2 cellular contexts compared by ENCODE assay signal in the genomic region with DNA sequence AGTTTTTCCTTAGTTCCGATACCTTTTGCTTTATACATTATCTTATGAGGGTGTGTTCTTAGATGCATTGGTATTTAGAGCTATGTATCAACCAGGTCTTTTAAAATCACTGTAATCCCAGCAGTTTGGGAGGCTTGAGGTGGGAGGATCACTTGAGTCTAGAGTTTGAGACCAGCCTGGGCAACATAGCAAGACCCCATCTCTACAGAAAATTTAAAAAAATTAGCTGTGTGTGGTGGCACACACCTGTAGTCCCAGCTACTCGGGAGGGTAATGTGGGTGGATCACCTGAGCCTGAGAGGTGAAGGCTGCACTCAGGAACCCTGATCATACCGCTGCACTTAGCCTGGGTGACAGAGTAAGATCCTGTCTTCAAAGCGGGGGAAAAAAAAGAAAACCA.
TF ChIP-seq lines count a peak whose summit lies in the region.

No MANE protein-coding gene starts in this region.

TF ChIP-seq in HepG2, 621 proteins besides CTCF, POLR2A, EP300 and RAD21:
- TF ChIP-seq, protein P1, sequence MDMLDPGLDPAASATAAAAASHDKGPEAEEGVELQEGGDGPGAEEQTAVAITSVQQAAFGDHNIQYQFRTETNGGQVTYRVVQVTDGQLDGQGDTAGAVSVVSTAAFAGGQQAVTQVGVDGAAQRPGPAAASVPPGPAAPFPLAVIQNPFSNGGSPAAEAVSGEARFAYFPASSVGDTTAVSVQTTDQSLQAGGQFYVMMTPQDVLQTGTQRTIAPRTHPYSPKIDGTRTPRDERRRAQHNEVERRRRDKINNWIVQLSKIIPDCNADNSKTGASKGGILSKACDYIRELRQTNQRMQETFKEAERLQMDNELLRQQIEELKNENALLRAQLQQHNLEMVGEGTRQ (IDR thresholded peaks at IDR 0.05; ENCODE audit: low read depth, low read length): no peak
- TF ChIP-seq, protein P1 (CRISPR knock-in tag; IDR thresholded peaks at IDR 0.05; ENCODE audit: borderline replicate concordance): no peak
- TF ChIP-seq KLF9 (CRISPR knock-in tag; IDR thresholded peaks at IDR 0.05; ENCODE audit: low read depth) (no peak), ZNF292 (CRISPR knock-in tag; IDR thresholded peaks at IDR 0.05; ENCODE audit: borderline replicate concordance, low read depth) (no peak), KDM6A (CRISPR knock-in tag; IDR thresholded peaks at IDR 0.05; ENCODE audit: low read depth) (no peak), POLR2G (IDR thresholded peaks at IDR 0.05; ENCODE audit: low read depth, low read length) (no peak), ZNF460 (CRISPR knock-in tag; IDR thresholded peaks at IDR 0.05; ENCODE audit: borderline replicate concordance) (peak; percentile 31; the same call in 1 of the 2 replicates), ZNF468 (CRISPR knock-in tag; IDR thresholded peaks at IDR 0.05) (no peak), ZNF121 (CRISPR knock-in tag; IDR thresholded peaks at IDR 0.05) (peak; percentile 58), SIX1 (CRISPR knock-in tag; IDR thresholded peaks at IDR 0.05; ENCODE audit: borderline replicate concordance) (no peak), RFXANK (CRISPR knock-in tag; IDR thresholded peaks at IDR 0.05) (no peak), IKZF1 (IDR thresholded peaks at IDR 0.05) (no peak)
- TF ChIP-seq, protein P2, sequence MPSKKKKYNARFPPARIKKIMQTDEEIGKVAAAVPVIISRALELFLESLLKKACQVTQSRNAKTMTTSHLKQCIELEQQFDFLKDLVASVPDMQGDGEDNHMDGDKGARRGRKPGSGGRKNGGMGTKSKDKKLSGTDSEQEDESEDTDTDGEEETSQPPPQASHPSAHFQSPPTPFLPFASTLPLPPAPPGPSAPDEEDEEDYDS (CRISPR knock-in tag; IDR thresholded peaks at IDR 0.05): no peak
- TF ChIP-seq, protein P3, sequence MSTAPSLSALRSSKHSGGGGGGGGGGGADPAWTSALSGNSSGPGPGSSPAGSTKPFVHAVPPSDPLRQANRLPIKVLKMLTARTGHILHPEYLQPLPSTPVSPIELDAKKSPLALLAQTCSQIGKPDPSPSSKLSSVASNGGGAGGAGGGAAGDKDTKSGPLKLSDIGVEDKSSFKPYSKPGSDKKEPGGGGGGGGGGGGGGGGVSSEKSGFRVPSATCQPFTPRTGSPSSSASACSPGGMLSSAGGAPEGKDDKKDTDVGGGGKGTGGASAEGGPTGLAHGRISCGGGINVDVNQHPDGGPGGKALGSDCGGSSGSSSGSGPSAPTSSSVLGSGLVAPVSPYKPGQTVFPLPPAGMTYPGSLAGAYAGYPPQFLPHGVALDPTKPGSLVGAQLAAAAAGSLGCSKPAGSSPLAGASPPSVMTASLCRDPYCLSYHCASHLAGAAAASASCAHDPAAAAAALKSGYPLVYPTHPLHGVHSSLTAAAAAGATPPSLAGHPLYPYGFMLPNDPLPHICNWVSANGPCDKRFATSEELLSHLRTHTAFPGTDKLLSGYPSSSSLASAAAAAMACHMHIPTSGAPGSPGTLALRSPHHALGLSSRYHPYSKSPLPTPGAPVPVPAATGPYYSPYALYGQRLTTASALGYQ (CRISPR knock-in tag; IDR thresholded peaks at IDR 0.05): no peak

TF ChIP-seq in K562, 482 proteins besides CTCF, POLR2A, EP300 and RAD21:
- TF ChIP-seq ZNF121 (CRISPR knock-in tag; conservative IDR thresholded peaks at IDR 0.05) (0 out of 2 replicates have a peak, but pooled peaks have one; percentile 7), RAD51 (IDR thresholded peaks at IDR 0.05; ENCODE audit: borderline replicate concordance, low read depth) (no peak)
